ENCODE assay signal across 23 cellular contexts in the genomic region with DNA sequence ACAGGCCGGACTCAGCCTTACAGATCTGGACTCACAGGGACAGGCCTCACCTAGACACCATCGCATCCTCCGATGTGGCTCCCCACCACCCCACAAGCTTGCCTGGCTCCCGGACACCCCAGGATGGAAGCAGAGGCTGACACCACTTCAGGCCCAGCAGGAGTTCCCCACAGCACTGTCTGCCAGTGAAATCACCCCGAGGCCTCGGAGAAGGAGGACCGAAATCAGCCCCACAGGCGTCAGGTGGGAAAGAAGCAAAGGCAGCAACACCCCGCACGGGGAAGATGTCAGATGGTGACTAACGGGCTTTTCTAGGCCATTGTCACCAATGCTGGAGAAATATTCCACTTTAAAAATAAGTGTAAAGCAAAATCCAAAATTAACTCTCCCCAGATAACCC. TPM values are rescaled to one million over a fixed set of nuclear protein-coding genes. Genes with fewer than 3 reads are reported as not detected.
"Had no signal": no experiment of that assay in that cellular context is flagged by ENCODE, and none has a peak within 500 bp of the region (broad histone marks: within the 10 kb centered on the region; RNA-seq: fewer than 3 reads in every experiment).

No MANE protein-coding gene starts in this region.

- H3K4me1 ChIP-seq: left lung, lower lobe of right lung had no signal

- H3K4me1 Mint-ChIP-seq: immature natural killer cell; memory B cell; mesothelial cell of epicardium; natural killer cell; stimulated activated effector memory CD8-positive, alpha-beta T cell treated with anti-CD3 and anti-CD28 coated beads, Interleukin-12 subunit alpha, Interleukin-12 subunit beta, amount 100 ng/mL, for 72 hours had no signal

- H3K4me3 ChIP-seq: left lung, lower lobe of right lung, smooth muscle cell, thyroid gland, upper lobe of left lung, vagina had no signal

- DNase-seq: cerebellar nuclear complex; dermis blood vessel endothelial cell; effector CD4-positive, alpha-beta T cell; endodermal cell; erythroblast; immature natural killer cell; left lung; lower lobe of right lung; natural killer cell; right cardiac atrium; stimulated activated CD4-positive, alpha-beta T cell treated with anti-CD3 and anti-CD28 coated beads, Interleukin-2, amount 100 ng/mL, for 48 hours; stimulated activated CD8-positive, alpha-beta memory T cell treated with anti-CD3 and anti-CD28 coated beads, Interleukin-4, amount 100 ng/mL, for 48 hours; stimulated activated naive CD8-positive, alpha-beta T cell treated with anti-CD3 and anti-CD28 coated beads, Interleukin-15, Interleukin-2, amounts not matched to agents 100 U/mL and 50 U/mL, for 24 hours; thyroid gland had no signal

- H3K27ac Mint-ChIP-seq: endodermal cell; immature natural killer cell; memory B cell; mesothelial cell of epicardium; natural killer cell; stimulated activated effector memory CD8-positive, alpha-beta T cell treated with anti-CD3 and anti-CD28 coated beads, Interleukin-12 subunit alpha, Interleukin-12 subunit beta, amount 100 ng/mL, for 72 hours had no signal

- H3K36me3 Mint-ChIP-seq: immature natural killer cell; memory B cell; mesothelial cell of epicardium; natural killer cell; stimulated activated effector memory CD8-positive, alpha-beta T cell treated with anti-CD3 and anti-CD28 coated beads, Interleukin-12 subunit alpha, Interleukin-12 subunit beta, amount 100 ng/mL, for 72 hours had no signal

- H3K4me3 Mint-ChIP-seq: endodermal cell; immature natural killer cell; memory B cell; mesothelial cell of epicardium; natural killer cell; neural crest cell; stimulated activated effector memory CD8-positive, alpha-beta T cell treated with anti-CD3 and anti-CD28 coated beads, Interleukin-12 subunit alpha, Interleukin-12 subunit beta, amount 100 ng/mL, for 72 hours had no signal

- H3K27ac ChIP-seq: left lung, lower lobe of right lung, thyroid gland, upper lobe of left lung, vagina had no signal

- H3K9me3 Mint-ChIP-seq: endodermal cell; immature natural killer cell; memory B cell; mesothelial cell of epicardium; natural killer cell; neural crest cell; stimulated activated effector memory CD8-positive, alpha-beta T cell treated with anti-CD3 and anti-CD28 coated beads, Interleukin-12 subunit alpha, Interleukin-12 subunit beta, amount 100 ng/mL, for 72 hours had no signal

- H3K36me3 ChIP-seq: left lung, lower lobe of right lung, thyroid gland, upper lobe of left lung, vagina had no signal

- H3K9me3 ChIP-seq: left lung, lower lobe of right lung, thyroid gland, upper lobe of left lung, vagina had no signal

- H3K27me3 ChIP-seq: left lung, thyroid gland, upper lobe of left lung, vagina had no signal

- ATAC-seq: left lung; lower lobe of right lung; natural killer cell; right cardiac atrium; stimulated activated effector memory CD8-positive, alpha-beta T cell treated with anti-CD3 and anti-CD28 coated beads, Interleukin-12 subunit alpha, Interleukin-12 subunit beta, amount 100 ng/mL, for 72 hours; stimulated activated naive CD8-positive, alpha-beta T cell treated with anti-CD3 and anti-CD28 coated beads, Interleukin-15, Interleukin-2, amounts not matched to agents 100 U/mL and 50 U/mL, for 24 hours had no signal

- H3K4me2 ChIP-seq: smooth muscle cell had no signal

RNA-seq across cellular contexts. Expression of a gene that starts 18.6 kb away (rescaled TPM):
- total RNA-seq: endothelial cell of umbilical vein, natural killer cell had no signal
- polyA plus RNA-seq: keratinocyte had no signal
